ENCODE assay signal across 16 cellular contexts in the genomic region with DNA sequence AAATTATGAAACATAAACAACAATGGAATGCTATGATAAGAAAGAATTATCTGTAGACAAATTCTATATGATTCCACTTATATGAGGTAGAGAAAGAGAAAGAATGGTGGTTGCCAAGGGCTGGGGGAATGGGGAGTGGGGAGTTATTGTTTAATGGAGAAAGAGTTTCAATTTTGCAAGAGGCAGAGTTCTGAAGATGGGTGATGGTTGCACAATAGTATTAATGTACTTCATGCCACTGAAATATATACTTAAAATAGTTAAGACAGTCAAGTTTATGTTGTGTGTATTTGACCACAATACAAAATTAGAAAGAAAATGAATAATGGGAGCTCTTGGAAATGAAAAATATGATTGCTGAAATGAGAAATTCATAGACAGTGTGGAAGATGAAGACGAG. TPM values are rescaled to one million over a fixed set of nuclear protein-coding genes. Genes with fewer than 3 reads are reported as not detected.
DNase-seq lines count a peak whose midpoint lies in the region; ATAC-seq and TF ChIP-seq lines count a peak whose summit lies in the region.
"Had no signal": no experiment of that assay in that cellular context is flagged by ENCODE, and none has a peak within 500 bp of the region (broad histone marks: within the 10 kb centered on the region; RNA-seq: fewer than 3 reads in every experiment).

No MANE protein-coding gene starts in this region.

- DNase-seq in NOMO-1 treated with DMSO at 0.1 percent for 48 hours (lab: John Stamatoyannopoulos, UW; ENCODE audit: unreplicated experiment): peak; percentile 8
- no peak for DNase-seq in NOMO-1 treated with dmso at 0.1 percent for 144 hours (lab: John Stamatoyannopoulos, UW; ENCODE audit: unreplicated experiment)
- DNase-seq in SIG-M5 (lab: John Stamatoyannopoulos, UW): peak; percentile 10
- peak; percentile 15 for DNase-seq in adipocyte (ENCODE audit: low read depth)
- DNase-seq in NCI-H128 (lab: John Stamatoyannopoulos, UW; ENCODE audit: unreplicated experiment): no peak
- DNase-seq in esophagus squamous epithelium (lab: John Stamatoyannopoulos, UW): no peak
- DNase-seq: 8988T; AML-193; Caco-2; CD8-positive, alpha-beta memory T cell; DND-41; GDM1; GOT3; H9 had no signal

- ATAC-seq in HG02759 (IDR thresholded peaks at IDR 0.05; ENCODE audit: unreplicated experiment): no peak

- no peak for TF ChIP-seq CTCF in esophagus squamous epithelium (IDR thresholded peaks at IDR 0.05)

- H3K9ac ChIP-seq in adipocyte (ENCODE audit: low read length): no peak overlapping the region
- H3K9ac ChIP-seq: BLaER1 had no signal

- no peaks in the 10 kb centered on the region for H3K36me3 ChIP-seq in adipocyte (ENCODE audit: control insufficient read depth, insufficient read depth, low read length, severe bottlenecking)
- no peaks in the 10 kb centered on the region for H3K36me3 ChIP-seq in esophagus squamous epithelium
- H3K36me3 ChIP-seq: BLaER1 had no signal

- H3K9me3 ChIP-seq in adipocyte (ENCODE audit: control insufficient read depth, low read length) (no peaks in the 10 kb centered on the region), esophagus squamous epithelium (no peaks in the 10 kb centered on the region)
- H3K9me3 ChIP-seq: BLaER1, Caco-2 had no signal

- peaks cover 3% of the 10 kb centered on the region for H3K4me1 ChIP-seq in adipocyte (ENCODE audit: control insufficient read depth, insufficient read depth, low read length)
- peaks cover 0 to 26% (median 15%) of the 10 kb centered on the region in 3 donors for H3K4me1 ChIP-seq in esophagus squamous epithelium
- H3K4me1 ChIP-seq: Caco-2 had no signal

- WGBS in esophagus squamous epithelium, 2 donors: 85 to 87% methylated on average over 1 of the region's 1 CpG

- intact Hi-C loops in esophagus squamous epithelium (cut with DNase I): no loop called here

- H3K4me3 ChIP-seq in adipocyte (ENCODE audit: low read length): no peak overlapping the region
- H3K4me3 ChIP-seq in esophagus squamous epithelium: no peak overlapping the region
- H3K4me3 ChIP-seq: BLaER1 had no signal

- H3K27me3 ChIP-seq in adipocyte (replicated peaks; ENCODE audit: control insufficient read depth, insufficient read depth, low read length) (no peaks in the 10 kb centered on the region), esophagus squamous epithelium (no peaks in the 10 kb centered on the region)
- H3K27me3 ChIP-seq: BLaER1 had no signal

- no peak overlapping the region for H3K27ac ChIP-seq in esophagus squamous epithelium
- H3K27ac ChIP-seq: BLaER1 had no signal

- TF ChIP-seq POLR2A in esophagus squamous epithelium (IDR thresholded peaks at IDR 0.05): no peak

RNA-seq across cellular contexts. Expression of a gene that starts 22.6 kb away (rescaled TPM):
- 10 to 100 TPM in 2 of 4 donors, 1 to 10 TPM in 2; 6.7 to 15.6 (median 9.4) TPM for total RNA-seq in esophagus squamous epithelium

Comparison
In these comparisons a context has a peak if more than half of its experiments do, and no peak if none do; other contexts are left out.
1. DNase-seq: peak in NOMO-1 treated with DMSO at 0.1 percent for 48 hours (single experiment), SIG-M5 (single experiment) and adipocyte (single experiment); none in NOMO-1 treated with dmso at 0.1 percent for 144 hours (single experiment), NCI-H128 (single experiment) and esophagus squamous epithelium (single experiment).